8 cellular contexts compared by ENCODE assay signal in genomic region chr17:28571255-28572122, GRCh38. TPM values are rescaled to one million over a fixed set of nuclear protein-coding genes. Genes with fewer than 3 reads are reported as not detected.
DNase-seq lines count a peak whose midpoint lies in the region; ATAC-seq and TF ChIP-seq lines count a peak whose summit lies in the region.

Gene PIGS (minus strand): TSS chr17:28571524. CDS start chr17:28571496, 28 bp downstream.

- peak within 1 kb of the TSS; percentile 89 for H3K27ac Mint-ChIP-seq in activated CD4-positive, alpha-beta memory T cell treated with anti-CD3 and anti-CD28 coated beads for 36 hours

- WGBS in liver: 1% methylated on average over 57 of the region's 57 CpGs

- H3K4me3 Mint-ChIP-seq in activated CD4-positive, alpha-beta memory T cell treated with anti-CD3 and anti-CD28 coated beads for 36 hours: peak within 1 kb of the TSS; percentile 96

- peaks cover 55% of the 10 kb centered on the region for H3K4me1 Mint-ChIP-seq in activated CD4-positive, alpha-beta memory T cell treated with anti-CD3 and anti-CD28 coated beads for 36 hours (ENCODE audit: low read depth)

- H3K9me3 Mint-ChIP-seq in activated CD4-positive, alpha-beta memory T cell treated with anti-CD3 and anti-CD28 coated beads for 36 hours: no peaks in the 10 kb centered on the region

- intact Hi-C loops in activated CD4-positive, alpha-beta memory T cell treated with anti-CD3 and anti-CD28 coated beads for 36 hours (cut with micrococcal nuclease): loop anchor here (2.0 kb wide), 1 partner anchor 19 kb away; the partner anchor contains the start of gene UNC119

- ATAC-seq in GM19395 (IDR thresholded peaks at IDR 0.05; ENCODE audit: unreplicated experiment): peak; percentile 85
- peak; percentile 66 for ATAC-seq in HG03565 (IDR thresholded peaks at IDR 0.05; ENCODE audit: unreplicated experiment)

- POLR2A ChIA-PET in activated CD4-positive, alpha-beta memory T cell treated with anti-CD3 and anti-CD28 coated beads for 36 hours (lab: Charles Lee): interaction anchor here (0.6 to 2.8 kb wide), 18 partner anchors 8 to 327 kb away, joined by 3 to 28 read pairs (median 4); partner anchors contain the start of genes BLTP2, IFT20, RPL23A and SARM1

- peak within 1 kb of the TSS; percentile 90 to 99 (median 91) for H3K4me3 ChIP-seq in liver (ENCODE audit: low read depth in 1 of 3, low read length in 3 of 3)

- H3K27ac ChIP-seq in C4-2B (peak within 1 kb of the TSS; percentile 84), liver (ENCODE audit: low read depth in 1 of 2, low read length in 2 of 2) (peak within 1 kb of the TSS; percentile 72 to 89)

- peaks cover 24% of the 10 kb centered on the region for H3K36me3 Mint-ChIP-seq in activated CD4-positive, alpha-beta memory T cell treated with anti-CD3 and anti-CD28 coated beads for 36 hours

- no peak for TF ChIP-seq CTCF in C4-2B (conservative IDR thresholded peaks at IDR 0.05)
- no peak for TF ChIP-seq CTCF in liver (IDR thresholded peaks at IDR 0.05; ENCODE audit: low read depth, low read length, missing input control)

- no peaks in the 10 kb centered on the region for H3K9me3 ChIP-seq in liver (ENCODE audit: control insufficient read depth in 4 of 4, low read length in 3 of 4)

- CTCF ChIA-PET in activated CD4-positive, alpha-beta memory T cell treated with anti-CD3 and anti-CD28 coated beads for 36 hours (lab: Charles Lee): interaction anchor here (0.6 to 6.4 kb wide), 10 partner anchors 7 to 79 kb away, joined by 3 to 53 read pairs (median 4); partner anchors contain the start of gene UNC119

- H3K36me3 ChIP-seq in liver (ENCODE audit: control insufficient read depth in 4 of 4, insufficient read depth in 3 of 4, low read depth in 1 of 4, low read length in 3 of 4): peaks cover 0 to 4% (median 2%) of the 10 kb centered on the region in 4 donors

- H3K27me3 Mint-ChIP-seq in activated CD4-positive, alpha-beta memory T cell treated with anti-CD3 and anti-CD28 coated beads for 36 hours: no peaks in the 10 kb centered on the region

- H3K4me1 ChIP-seq in liver (ENCODE audit: control insufficient read depth in 4 of 4, insufficient read depth in 4 of 4, low read length in 3 of 4): peaks cover 10 to 29% (median 23%) of the 10 kb centered on the region in 4 donors

- TF ChIP-seq RAD21 in liver (IDR thresholded peaks at IDR 0.05): peak in 1 of 2 donors; percentile 37

- DNase-seq in NCI-H774 (lab: John Stamatoyannopoulos, UW) (peak; percentile 94), dermis microvascular lymphatic vessel endothelial cell (ENCODE audit: low read depth in 2 of 2) (peak; percentile 81 to 93)
- peak; percentile 96 for DNase-seq in activated CD4-positive, alpha-beta memory T cell treated with anti-CD3 and anti-CD28 coated beads for 36 hours
- DNase-seq in stimulated activated CD4-positive, alpha-beta T cell treated with anti-CD3 and anti-CD28 coated beads, Interleukin-4, amount 100 ng/mL, for 1 hour: peak; percentile 91

- H3K27me3 ChIP-seq in liver (ENCODE audit: control insufficient read depth in 4 of 4, insufficient read depth in 4 of 4, low read length in 3 of 4): no peaks in the 10 kb centered on the region

- H3K9ac ChIP-seq in liver (ENCODE audit: low read depth in 1 of 2, low read length in 2 of 2): peak within 1 kb of the TSS; percentile 82 to 86

TF ChIP-seq in liver, 16 proteins besides CTCF, POLR2A, EP300 and RAD21:
- TF ChIP-seq HNF4G (IDR thresholded peaks at IDR 0.05): no peak
- TF ChIP-seq GABPA (IDR thresholded peaks at IDR 0.05 in 1 of 2, conservative IDR thresholded peaks at IDR 0.05 in 1 of 2): peak in 1 of 2 donors; percentile 67
- peak; percentile 72 for TF ChIP-seq SP1 (IDR thresholded peaks at IDR 0.05)
- TF ChIP-seq, protein P1, sequence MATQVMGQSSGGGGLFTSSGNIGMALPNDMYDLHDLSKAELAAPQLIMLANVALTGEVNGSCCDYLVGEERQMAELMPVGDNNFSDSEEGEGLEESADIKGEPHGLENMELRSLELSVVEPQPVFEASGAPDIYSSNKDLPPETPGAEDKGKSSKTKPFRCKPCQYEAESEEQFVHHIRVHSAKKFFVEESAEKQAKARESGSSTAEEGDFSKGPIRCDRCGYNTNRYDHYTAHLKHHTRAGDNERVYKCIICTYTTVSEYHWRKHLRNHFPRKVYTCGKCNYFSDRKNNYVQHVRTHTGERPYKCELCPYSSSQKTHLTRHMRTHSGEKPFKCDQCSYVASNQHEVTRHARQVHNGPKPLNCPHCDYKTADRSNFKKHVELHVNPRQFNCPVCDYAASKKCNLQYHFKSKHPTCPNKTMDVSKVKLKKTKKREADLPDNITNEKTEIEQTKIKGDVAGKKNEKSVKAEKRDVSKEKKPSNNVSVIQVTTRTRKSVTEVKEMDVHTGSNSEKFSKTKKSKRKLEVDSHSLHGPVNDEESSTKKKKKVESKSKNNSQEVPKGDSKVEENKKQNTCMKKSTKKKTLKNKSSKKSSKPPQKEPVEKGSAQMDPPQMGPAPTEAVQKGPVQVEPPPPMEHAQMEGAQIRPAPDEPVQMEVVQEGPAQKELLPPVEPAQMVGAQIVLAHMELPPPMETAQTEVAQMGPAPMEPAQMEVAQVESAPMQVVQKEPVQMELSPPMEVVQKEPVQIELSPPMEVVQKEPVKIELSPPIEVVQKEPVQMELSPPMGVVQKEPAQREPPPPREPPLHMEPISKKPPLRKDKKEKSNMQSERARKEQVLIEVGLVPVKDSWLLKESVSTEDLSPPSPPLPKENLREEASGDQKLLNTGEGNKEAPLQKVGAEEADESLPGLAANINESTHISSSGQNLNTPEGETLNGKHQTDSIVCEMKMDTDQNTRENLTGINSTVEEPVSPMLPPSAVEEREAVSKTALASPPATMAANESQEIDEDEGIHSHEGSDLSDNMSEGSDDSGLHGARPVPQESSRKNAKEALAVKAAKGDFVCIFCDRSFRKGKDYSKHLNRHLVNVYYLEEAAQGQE (IDR thresholded peaks at IDR 0.05): no peak
- TF ChIP-seq MAX (IDR thresholded peaks at IDR 0.05): peak; percentile 30
- TF ChIP-seq YY1 (IDR thresholded peaks at IDR 0.05): peak; percentile 97
- TF ChIP-seq, protein P2, sequence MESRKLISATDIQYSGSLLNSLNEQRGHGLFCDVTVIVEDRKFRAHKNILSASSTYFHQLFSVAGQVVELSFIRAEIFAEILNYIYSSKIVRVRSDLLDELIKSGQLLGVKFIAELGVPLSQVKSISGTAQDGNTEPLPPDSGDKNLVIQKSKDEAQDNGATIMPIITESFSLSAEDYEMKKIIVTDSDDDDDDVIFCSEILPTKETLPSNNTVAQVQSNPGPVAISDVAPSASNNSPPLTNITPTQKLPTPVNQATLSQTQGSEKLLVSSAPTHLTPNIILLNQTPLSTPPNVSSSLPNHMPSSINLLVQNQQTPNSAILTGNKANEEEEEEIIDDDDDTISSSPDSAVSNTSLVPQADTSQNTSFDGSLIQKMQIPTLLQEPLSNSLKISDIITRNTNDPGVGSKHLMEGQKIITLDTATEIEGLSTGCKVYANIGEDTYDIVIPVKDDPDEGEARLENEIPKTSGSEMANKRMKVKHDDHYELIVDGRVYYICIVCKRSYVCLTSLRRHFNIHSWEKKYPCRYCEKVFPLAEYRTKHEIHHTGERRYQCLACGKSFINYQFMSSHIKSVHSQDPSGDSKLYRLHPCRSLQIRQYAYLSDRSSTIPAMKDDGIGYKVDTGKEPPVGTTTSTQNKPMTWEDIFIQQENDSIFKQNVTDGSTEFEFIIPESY (IDR thresholded peaks at IDR 0.05): no peak
- peak in 1 of 2 donors; percentile 29 for TF ChIP-seq RXRA (IDR thresholded peaks at IDR 0.05)
- peak in 1 of 2 donors; percentile 26 for TF ChIP-seq HNF4A (conservative IDR thresholded peaks at IDR 0.05)
- TF ChIP-seq ATF3 (IDR thresholded peaks at IDR 0.05): no peak
- TF ChIP-seq TAF1 (conservative IDR thresholded peaks at IDR 0.05): peak; percentile 73

RNA-seq across cellular contexts. Expression of gene PIGS, which starts in this region (rescaled TPM):
- total RNA-seq in activated CD4-positive, alpha-beta memory T cell treated with anti-CD3 and anti-CD28 coated beads for 36 hours: 10 to 100 TPM; 36.6 to 38.6 TPM
- total RNA-seq in dermis microvascular lymphatic vessel endothelial cell (44.2 and 56.3 TPM in 2 replicates), liver (10 to 100 TPM; 12.4 to 29.5 TPM)
- polyA plus RNA-seq in liver: 10 to 100 TPM in 1 of 2 donors, 1 to 10 TPM in 1; 7.3 to 14.2 TPM

Comparison
In these comparisons a context has a peak if more than half of its experiments do, and no peak if none do; other contexts are left out.
1. Peak in every context shown above with its lines: DNase-seq, ATAC-seq, H3K4me3 ChIP-seq and H3K27ac ChIP-seq.